Comparison of ENCODE assay signal across 10 cellular contexts in the genomic region with DNA sequence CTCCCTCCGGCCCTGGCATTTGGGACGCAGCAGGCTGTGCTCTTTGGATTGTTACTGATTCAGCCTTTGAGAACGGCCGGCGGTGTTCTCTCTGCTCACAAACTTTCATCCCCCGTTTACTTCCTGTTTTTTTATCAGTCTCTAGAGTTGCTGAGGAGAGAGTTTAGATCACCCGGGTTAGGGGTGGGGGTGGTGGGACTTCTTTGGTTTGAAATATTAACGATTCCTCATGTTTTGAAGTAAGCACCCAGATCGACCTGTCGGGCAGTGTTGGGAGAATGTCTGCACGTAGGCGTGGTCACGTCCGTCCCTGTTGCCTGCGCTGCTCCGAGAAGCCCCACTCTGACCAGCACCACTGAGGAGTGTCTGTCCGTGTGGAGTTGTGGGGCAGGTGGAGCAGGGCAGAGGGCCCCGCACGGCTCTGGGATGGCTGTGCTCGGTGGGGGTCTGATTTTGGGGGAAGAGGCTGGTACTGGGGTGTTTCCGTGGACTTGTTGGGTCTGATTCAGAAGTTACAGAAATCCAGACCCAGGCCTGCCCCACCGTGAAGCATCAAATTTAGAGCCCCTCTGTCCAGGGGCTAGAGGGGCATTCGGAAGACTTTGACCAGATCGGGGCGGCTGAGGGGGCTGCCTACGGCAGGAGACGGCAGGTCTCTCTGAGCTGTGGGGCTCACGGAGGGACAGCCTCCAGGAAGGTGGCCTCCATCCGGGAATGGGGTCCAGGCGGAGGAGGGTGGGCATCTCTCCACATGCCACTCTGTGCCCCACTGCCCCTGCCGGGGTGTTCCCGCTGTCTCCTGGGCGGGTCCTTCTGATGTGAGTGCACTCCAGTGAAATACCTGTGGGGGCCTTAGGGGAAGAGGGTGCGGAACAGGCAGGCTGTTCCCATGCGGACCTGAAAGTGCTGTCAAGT. TPM values are rescaled to one million over a fixed set of nuclear protein-coding genes. Genes with fewer than 3 reads are reported as not detected.
DNase-seq lines count a peak whose midpoint lies in the region; ATAC-seq and TF ChIP-seq lines count a peak whose summit lies in the region.
"Had no signal": no experiment of that assay in that cellular context is flagged by ENCODE, and none has a peak within 500 bp of the region (broad histone marks: within the 10 kb centered on the region; RNA-seq: fewer than 3 reads in every experiment).

No MANE protein-coding gene starts in this region.

- H3K4ac ChIP-seq in mesendoderm (ENCODE audit: low read depth, low read length), result no peak overlapping the region

- H3K27ac ChIP-seq in mesendoderm (ENCODE audit: low read depth, low read length) (no peak overlapping the region), prostate gland (no peak overlapping the region)
- H3K27ac ChIP-seq: parathyroid adenoma had no signal

- peaks cover 2% of the 10 kb centered on the region for H3K27me3 Mint-ChIP-seq in activated T-helper 1 cell treated with anti-CD3 and anti-CD28 coated beads, Interleukin-12 subunit alpha, Interleukin-12 subunit beta, Interleukin-2, Interleukin-4 antibody, amounts not matched to agents 30 ng/mL and 10 ng/mL and 1 ng/mL, durations not matched to agents 14 hours and 24 hours and 36 hours (ENCODE audit: insufficient read depth)

- H4K8ac ChIP-seq in mesendoderm (ENCODE audit: low read depth, low read length), result no peak overlapping the region

- TF ChIP-seq CTCF in prostate gland (IDR thresholded peaks at IDR 0.05), result no peak

- H3K56ac ChIP-seq in mesendoderm (ENCODE audit: low read length), result peak overlapping the region; percentile 25

- no peak overlapping the region for H3K23ac ChIP-seq in mesendoderm (ENCODE audit: low read length)

- H2AK5ac ChIP-seq in mesendoderm (ENCODE audit: low read length), result no peak overlapping the region

- peaks cover 8% of the 10 kb centered on the region for H3K36me3 Mint-ChIP-seq in activated T-helper 1 cell treated with anti-CD3 and anti-CD28 coated beads, Interleukin-12 subunit alpha, Interleukin-12 subunit beta, Interleukin-2, Interleukin-4 antibody, amounts not matched to agents 30 ng/mL and 10 ng/mL and 1 ng/mL, durations not matched to agents 14 hours and 24 hours and 36 hours (ENCODE audit: low read depth)

- H3K79me2 ChIP-seq in mesendoderm (ENCODE audit: control insufficient read depth, insufficient read depth, low read length), result peaks cover 1% of the 10 kb centered on the region

- H2BK120ac ChIP-seq in mesendoderm (ENCODE audit: low read depth, low read length), result no peak overlapping the region

- no peak overlapping the region for H3K4me2 ChIP-seq in mesendoderm (ENCODE audit: low read length)

- H3K9ac ChIP-seq in mesendoderm (ENCODE audit: low read length), result no peak overlapping the region
- H3K9ac ChIP-seq: parathyroid adenoma had no signal

- peak; percentile 25 to 52 for DNase-seq in AML-193 (lab: John Stamatoyannopoulos, UW)
- no peak for DNase-seq in activated T-helper 1 cell treated with anti-CD3 and anti-CD28 coated beads, Interleukin-12 subunit alpha, Interleukin-12 subunit beta, Interleukin-2, Interleukin-4 antibody, amounts not matched to agents 30 ng/mL and 10 ng/mL and 1 ng/mL, durations not matched to agents 14 hours and 24 hours and 36 hours (ENCODE audit: low spot score)
- DNase-seq in mesendoderm, result no peak
- no peak for DNase-seq in amniotic stem cell (lab: John Stamatoyannopoulos, UW)
- DNase-seq in hypothalamus (lab: John Stamatoyannopoulos, UW), result no peak
- no peak for DNase-seq in prostate gland (ENCODE audit: low spot score)
- DNase-seq: NCI-H1694 had no signal

- H4K5ac ChIP-seq in mesendoderm (ENCODE audit: low read length), result no peak overlapping the region

- peaks cover 9% of the 10 kb centered on the region for H3K79me1 ChIP-seq in mesendoderm (ENCODE audit: low read length)

- no peaks in the 10 kb centered on the region for H3K4me1 ChIP-seq in mesendoderm (ENCODE audit: control insufficient read depth, low read depth, low read length)
- H3K4me1 ChIP-seq in prostate gland (replicated peaks), result peaks cover 6% of the 10 kb centered on the region

- ATAC-seq in HG02973 (IDR thresholded peaks at IDR 0.05; ENCODE audit: unreplicated experiment) (peak; percentile 41), HG02885 (IDR thresholded peaks at IDR 0.05; ENCODE audit: poor library complexity, unreplicated experiment) (no peak)

- H3K4me3 ChIP-seq in mesendoderm (ENCODE audit: low read length) (no peak overlapping the region), prostate gland (no peak overlapping the region)

- H3K36me3 ChIP-seq in mesendoderm (ENCODE audit: control insufficient read depth, insufficient read depth, low read length), result no peaks in the 10 kb centered on the region
- H3K36me3 ChIP-seq in prostate gland, result no peaks in the 10 kb centered on the region

- peaks cover 46% of the 10 kb centered on the region for H3K4me1 Mint-ChIP-seq in activated T-helper 1 cell treated with anti-CD3 and anti-CD28 coated beads, Interleukin-12 subunit alpha, Interleukin-12 subunit beta, Interleukin-2, Interleukin-4 antibody, amounts not matched to agents 30 ng/mL and 10 ng/mL and 1 ng/mL, durations not matched to agents 14 hours and 24 hours and 36 hours (ENCODE audit: low read depth)

- no peak overlapping the region for H2BK15ac ChIP-seq in mesendoderm (replicated peaks; ENCODE audit: low read depth)

- no peaks in the 10 kb centered on the region for H3K9me3 ChIP-seq in prostate gland

- H3K27me3 ChIP-seq in mesendoderm (ENCODE audit: insufficient read depth, low read length, poor library complexity), result no peaks in the 10 kb centered on the region
- H3K27me3 ChIP-seq in prostate gland (replicated peaks; ENCODE audit: insufficient read depth), result no peaks in the 10 kb centered on the region

- no peak overlapping the region for H2BK5ac ChIP-seq in mesendoderm (ENCODE audit: low read length)

- no peak overlapping the region for H3K18ac ChIP-seq in mesendoderm (ENCODE audit: low read length)

- peak overlapping the region; percentile 82 for H3K4me3 Mint-ChIP-seq in activated T-helper 1 cell treated with anti-CD3 and anti-CD28 coated beads, Interleukin-12 subunit alpha, Interleukin-12 subunit beta, Interleukin-2, Interleukin-4 antibody, amounts not matched to agents 30 ng/mL and 10 ng/mL and 1 ng/mL, durations not matched to agents 14 hours and 24 hours and 36 hours

- TF ChIP-seq POLR2A in prostate gland (IDR thresholded peaks at IDR 0.05), result no peak

- intact Hi-C loops in activated T-helper 1 cell treated with anti-CD3 and anti-CD28 coated beads, Interleukin-12 subunit alpha, Interleukin-12 subunit beta, Interleukin-2, Interleukin-4 antibody, amounts not matched to agents 30 ng/mL and 10 ng/mL and 1 ng/mL, durations not matched to agents 14 hours and 24 hours and 36 hours (cut with micrococcal nuclease), result no loop called here
- intact Hi-C loops in prostate gland (cut with DNase I), result loop anchor here (5.0 kb wide), 1 partner anchor 32 kb away; no protein-coding TSS in a partner anchor

- WGBS in mesendoderm (ENCODE audit: extremely low coverage, insufficient coverage, low lambda C conversion rate), result no CpG with 5 or more reads among the region's 35 CpGs
- 56% methylated on average over 35 of the region's 35 CpGs for WGBS in prostate gland

- no peak overlapping the region for H3K27ac Mint-ChIP-seq in activated T-helper 1 cell treated with anti-CD3 and anti-CD28 coated beads, Interleukin-12 subunit alpha, Interleukin-12 subunit beta, Interleukin-2, Interleukin-4 antibody, amounts not matched to agents 30 ng/mL and 10 ng/mL and 1 ng/mL, durations not matched to agents 14 hours and 24 hours and 36 hours

- no peaks in the 10 kb centered on the region for H3K9me3 Mint-ChIP-seq in activated T-helper 1 cell treated with anti-CD3 and anti-CD28 coated beads, Interleukin-12 subunit alpha, Interleukin-12 subunit beta, Interleukin-2, Interleukin-4 antibody, amounts not matched to agents 30 ng/mL and 10 ng/mL and 1 ng/mL, durations not matched to agents 14 hours and 24 hours and 36 hours

RNA-seq across cellular contexts. Expression of gene INPP5A, which starts 7.4 kb away (rescaled TPM):
- 11.1 and 13.4 TPM in 2 replicates for total RNA-seq in activated T-helper 1 cell treated with anti-CD3 and anti-CD28 coated beads, Interleukin-12 subunit alpha, Interleukin-12 subunit beta, Interleukin-2, Interleukin-4 antibody, amounts not matched to agents 30 ng/mL and 10 ng/mL and 1 ng/mL, durations not matched to agents 14 hours and 24 hours and 36 hours
- polyA plus RNA-seq in mesendoderm (2013, experiment 1 of 2), result 17.5 TPM
- 18.1 TPM for polyA plus RNA-seq in mesendoderm (2013, experiment 2 of 2)
- total RNA-seq in prostate gland, result 10 to 100 TPM; 49.5 to 83.3 TPM

Comparison
In these comparisons a context has a peak if more than half of its experiments do, and no peak if none do; other contexts are left out.
1. DNase-seq: peak in AML-193 (2 of 2); none in activated T-helper 1 cell treated with anti-CD3 and anti-CD28 coated beads, Interleukin-12 subunit alpha, Interleukin-12 subunit beta, Interleukin-2, Interleukin-4 antibody, amounts not matched to agents 30 ng/mL and 10 ng/mL and 1 ng/mL, durations not matched to agents 14 hours and 24 hours and 36 hours (single experiment), mesendoderm (single experiment), amniotic stem cell (single experiment), hypothalamus (0 of 51) and prostate gland (single experiment).